9 cellular contexts compared by ENCODE assay signal in the genomic region with DNA sequence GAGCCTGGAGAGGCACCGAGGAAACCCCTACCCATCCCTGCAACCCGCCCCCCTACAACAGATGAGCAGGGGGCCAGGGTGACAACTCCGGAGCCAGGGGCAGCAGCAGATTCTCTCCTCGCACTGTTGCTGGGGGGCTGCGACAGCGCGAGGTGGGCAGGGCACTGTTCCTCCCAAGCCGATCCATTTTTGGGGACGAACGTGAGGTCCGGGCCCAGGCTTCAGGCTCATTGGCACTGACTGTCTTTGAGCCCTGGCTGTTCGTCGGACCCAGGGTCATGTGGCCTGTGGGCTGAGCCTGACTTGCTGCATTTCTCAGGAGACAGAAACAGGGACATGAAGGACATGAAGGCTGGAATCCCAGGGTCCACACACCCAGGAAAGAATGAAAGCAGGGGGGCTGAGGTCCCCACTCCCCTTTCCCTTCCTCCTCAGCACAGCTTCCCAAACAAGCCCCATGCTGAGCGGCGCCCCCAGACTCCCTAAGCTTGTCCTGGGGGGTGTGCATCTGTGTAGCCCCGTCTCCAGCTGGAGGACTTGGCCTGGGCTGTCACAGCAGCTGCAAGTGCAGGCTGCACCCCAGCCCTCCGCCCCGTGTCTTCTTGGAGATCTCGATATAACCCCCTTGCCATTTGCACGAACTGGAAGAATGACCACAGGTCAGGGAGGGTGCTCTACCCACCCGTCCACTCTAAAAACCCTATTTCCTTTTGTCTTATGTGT. TPM values are rescaled to one million over a fixed set of nuclear protein-coding genes. Genes with fewer than 3 reads are reported as not detected.
DNase-seq lines count a peak whose midpoint lies in the region; ATAC-seq and TF ChIP-seq lines count a peak whose summit lies in the region.
"Had no signal": no experiment of that assay in that cellular context is flagged by ENCODE, and none has a peak within 500 bp of the region (broad histone marks: within the 10 kb centered on the region; RNA-seq: fewer than 3 reads in every experiment).

No MANE protein-coding gene starts in this region.

- H3K4me1 ChIP-seq in HUES48 (ENCODE audit: control insufficient read depth, insufficient read depth, low read length) (peaks cover 23% of the 10 kb centered on the region), colonic mucosa (peaks cover 5% of the 10 kb centered on the region), lower lobe of right lung (peaks cover 58% of the 10 kb centered on the region)

- no peak for ATAC-seq in lower lobe of right lung
- no peak for ATAC-seq in HG02938 (IDR thresholded peaks at IDR 0.05; ENCODE audit: unreplicated experiment)

- H3K9me3 ChIP-seq in HUES48 (ENCODE audit: control insufficient read depth, insufficient read depth, low read length) (no peaks in the 10 kb centered on the region), colonic mucosa (no peaks in the 10 kb centered on the region), lower lobe of right lung (no peaks in the 10 kb centered on the region)

- 0 out of 2 replicates have a peak overlapping the region, but pooled peaks have one; percentile 9 for H3K4me3 ChIP-seq in HUES48 (ENCODE audit: low read depth, low read length)
- no peak overlapping the region for H3K4me3 ChIP-seq in colonic mucosa
- H3K4me3 ChIP-seq in lower lobe of right lung, result peak overlapping the region; percentile 18

- H3K9ac ChIP-seq in HUES48 (ENCODE audit: low read depth, low read length), result no peak overlapping the region
- H3K9ac ChIP-seq in colonic mucosa (ENCODE audit: low read depth in 2 of 2, low read length in 2 of 2), result peak overlapping the region; percentile 36 to 37

- intact Hi-C loops in colonic mucosa (cut with DNase I), result no loop called here
- intact Hi-C loops in lower lobe of right lung (cut with DNase I), result no loop called here

- H3K36me3 ChIP-seq in HUES48 (ENCODE audit: control insufficient read depth, insufficient read depth, low read length), result no peaks in the 10 kb centered on the region
- H3K36me3 ChIP-seq in colonic mucosa, result no peaks in the 10 kb centered on the region
- peaks cover 5% of the 10 kb centered on the region for H3K36me3 ChIP-seq in lower lobe of right lung

- TF ChIP-seq CTCF in colonic mucosa (IDR thresholded peaks at IDR 0.05) (no peak), lower lobe of right lung (IDR thresholded peaks at IDR 0.05) (no peak)

- DNase-seq in colonic mucosa, result no peak
- DNase-seq in lower lobe of right lung, result no peak
- peak in 40 of 49 donors; percentile 41 to 83 (median 68) for DNase-seq in substantia nigra (lab: John Stamatoyannopoulos, UW)
- DNase-seq in D341Med (ENCODE audit: low spot score), result no peak
- no peak for DNase-seq in NCI-H1694 (lab: John Stamatoyannopoulos, UW)
- no peak for DNase-seq in DMS114 treated with DMSO at 0.1 percent for 48 hours (lab: John Stamatoyannopoulos, UW; ENCODE audit: unreplicated experiment)
- DNase-seq: activated naive CD8-positive, alpha-beta T cell treated with anti-CD3 and anti-CD28 coated beads for 36 hours had no signal

- H3K27ac ChIP-seq in HUES48 (ENCODE audit: low read depth, low read length) (peak overlapping the region; percentile 74), colonic mucosa (peak overlapping the region; percentile 86), lower lobe of right lung (peak overlapping the region; percentile 85), substantia nigra (ENCODE audit: low read depth, low read length, poor library complexity, severe bottlenecking) (peak overlapping the region; percentile 99)

- H3K27me3 ChIP-seq in HUES48 (ENCODE audit: control insufficient read depth, insufficient read depth, low read length), result no peaks in the 10 kb centered on the region
- no peaks in the 10 kb centered on the region for H3K27me3 ChIP-seq in colonic mucosa
- H3K27me3 ChIP-seq in lower lobe of right lung (ENCODE audit: low read depth), result no peaks in the 10 kb centered on the region

RNA-seq across cellular contexts. Expression of gene CEP295NL, which starts 18.7 kb away (rescaled TPM):
- total RNA-seq in colonic mucosa, result under 1 TPM; 0.72 to 0.82 TPM
- 5.5 TPM for total RNA-seq in lower lobe of right lung

RNA-seq across cellular contexts. Expression of gene TIMP2, which starts 40.9 kb away (rescaled TPM):
- 10 to 100 TPM; 42.8 to 86.1 TPM for total RNA-seq in colonic mucosa
- total RNA-seq in lower lobe of right lung, result 260 TPM

RNA-seq across cellular contexts. Expression of gene USP36, which starts 43.7 kb away (rescaled TPM):
- total RNA-seq in colonic mucosa, result 10 to 100 TPM; 27.4 to 32.6 TPM
- total RNA-seq in lower lobe of right lung, result 58.6 TPM

Comparison
In these comparisons a context has a peak if more than half of its experiments do, and no peak if none do; other contexts are left out.
1. DNase-seq: peak in substantia nigra (40 of 49); none in colonic mucosa (single experiment), lower lobe of right lung (single experiment), D341Med (single experiment), NCI-H1694 (single experiment) and DMS114 treated with DMSO at 0.1 percent for 48 hours (single experiment).
2. Peak in every context shown above with its lines, with median percentiles within 50 percentile points of each other: H3K27ac ChIP-seq.